In genomic region chr6:151070666-151071065, GRCh38 we compare ENCODE assay signal across 2 cellular contexts.
TF ChIP-seq lines count a peak whose summit lies in the region.

No MANE protein-coding gene starts in this region.

TF ChIP-seq in HCT116, 20 proteins besides CTCF, POLR2A, EP300 and RAD21 (continued from another document):
- TF ChIP-seq CEBPB (IDR thresholded peaks at IDR 0.05; ENCODE audit: low read depth): no peak
- TF ChIP-seq JUND (IDR thresholded peaks at IDR 0.05): no peak
- TF ChIP-seq SP1 (IDR thresholded peaks at IDR 0.05; ENCODE audit: low read depth): no peak
- TF ChIP-seq ZBTB33 (IDR thresholded peaks at IDR 0.05; ENCODE audit: extremely low read depth, insufficient replicate concordance, low read length): no peak
- TF ChIP-seq EZH2phosphoT487 (IDR thresholded peaks at IDR 0.05; ENCODE audit: borderline replicate concordance): no peak
- TF ChIP-seq POLR2AphosphoS5 (IDR thresholded peaks at IDR 0.05; ENCODE audit: low read depth, low read length): no peak
- TF ChIP-seq REST (IDR thresholded peaks at IDR 0.05; ENCODE audit: low read depth): no peak
- TF ChIP-seq TCF7L2 (IDR thresholded peaks at IDR 0.05; ENCODE audit: borderline replicate concordance, extremely low read depth, insufficient read depth, insufficient read length): no peak

TF ChIP-seq in HepG2, 621 proteins besides CTCF, POLR2A, EP300 and RAD21 (continued from another document):
- TF ChIP-seq ZBTB20 (CRISPR knock-in tag; IDR thresholded peaks at IDR 0.05; ENCODE audit: borderline replicate concordance, low read depth) (no peak), SP4 (CRISPR knock-in tag; IDR thresholded peaks at IDR 0.05) (no peak)
